ENCODE assay signal across 15 cellular contexts in the genomic region with DNA sequence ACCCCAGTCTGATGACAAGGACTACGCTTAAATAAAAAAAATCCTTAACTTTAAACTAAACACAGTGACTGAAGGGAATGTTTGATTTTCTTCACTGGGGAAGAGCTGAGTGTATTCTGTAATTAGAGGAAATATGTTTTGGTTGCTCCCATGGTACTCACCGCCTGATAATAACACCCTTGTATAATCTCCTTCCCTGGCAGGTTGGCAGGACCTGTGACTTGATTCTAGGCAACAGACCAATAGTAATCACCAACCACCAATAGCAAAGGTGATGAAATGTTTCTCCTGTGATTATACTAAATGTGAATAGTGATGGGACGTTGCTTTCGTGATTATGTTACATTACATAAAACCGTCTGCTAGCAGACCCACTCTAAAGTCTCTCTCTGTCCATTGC.
DNase-seq lines count a peak whose midpoint lies in the region; ATAC-seq and TF ChIP-seq lines count a peak whose summit lies in the region.
"Had no signal": no experiment of that assay in that cellular context is flagged by ENCODE, and none has a peak within 500 bp of the region (broad histone marks: within the 10 kb centered on the region; RNA-seq: fewer than 3 reads in every experiment).

No MANE protein-coding gene starts in this region.

- DNase-seq in NCI-H1417 (lab: John Stamatoyannopoulos, UW), result peak in 2 of 3 experiments; percentile 10 to 56
- no peak for DNase-seq in NCI-H1417 treated with DMSO at 0.1 percent for 48 hours (lab: John Stamatoyannopoulos, UW)
- peak; percentile 53 to 87 for DNase-seq in NCI-H2081 (lab: John Stamatoyannopoulos, UW)
- peak in 2 of 5 donors; percentile 33 to 40 for DNase-seq in heart left ventricle
- DNase-seq in left ventricle myocardium superior, result no peak
- no peak for DNase-seq in stimulated activated CD4-positive, alpha-beta T cell treated with anti-CD3 and anti-CD28 coated beads, Interleukin-4, amount 100 ng/mL, for 24 hours
- DNase-seq: AML-193; Caco-2; CD4-positive, alpha-beta T cell; GM23248 had no signal

- no peaks in the 10 kb centered on the region for H3K36me3 ChIP-seq in heart left ventricle
- H3K36me3 ChIP-seq: HAP-1 had no signal

- TF ChIP-seq POLR2A in heart left ventricle (IDR thresholded peaks at IDR 0.05), result no peak

- H3K9me3 ChIP-seq in heart left ventricle, result no peaks in the 10 kb centered on the region
- H3K9me3 ChIP-seq: A549, Caco-2, HAP-1 had no signal

- intact Hi-C loops in heart left ventricle (cut with DNase I), result no loop called here
- intact Hi-C loops in left ventricle myocardium superior (cut with micrococcal nuclease), result no loop called here

- no peak for TF ChIP-seq CTCF in heart left ventricle (IDR thresholded peaks at IDR 0.05)

- peaks cover 0 to 12% (median 0%) of the 10 kb centered on the region in 12 donors for H3K4me1 ChIP-seq in heart left ventricle
- H3K4me1 ChIP-seq: A549, Caco-2, HAP-1 had no signal

- peak; percentile 97 to 98 (median 98) for ATAC-seq in heart left ventricle
- peak; percentile 99 for ATAC-seq in left ventricle myocardium superior
- no peak for ATAC-seq in GM21717 (IDR thresholded peaks at IDR 0.05; ENCODE audit: unreplicated experiment)
- ATAC-seq: A549 had no signal

- no peaks in the 10 kb centered on the region for H3K27me3 ChIP-seq in heart left ventricle

- H3K27ac ChIP-seq in heart left ventricle, result peak overlapping the region in 5 of 12 donors; percentile 45 to 58 (median 54)
- H3K27ac ChIP-seq: 22Rv1, A549, C4-2B, GM23248 had no signal

- 31 to 46% (median 41%) methylated on average over 5 of the region's 5 CpGs for WGBS in heart left ventricle, 4 donors

- peak overlapping the region in 1 of 12 donors; percentile 6 for H3K4me3 ChIP-seq in heart left ventricle
- H3K4me3 ChIP-seq: A549, GM23248, HAP-1 had no signal

Comparison
In these comparisons a context has a peak if more than half of its experiments do, and no peak if none do; other contexts are left out.
1. DNase-seq: peak in NCI-H1417 (2 of 3) and NCI-H2081 (2 of 2); none in NCI-H1417 treated with DMSO at 0.1 percent for 48 hours (single experiment), left ventricle myocardium superior (single experiment) and stimulated activated CD4-positive, alpha-beta T cell treated with anti-CD3 and anti-CD28 coated beads, Interleukin-4, amount 100 ng/mL, for 24 hours (single experiment).